ENCODE assay signal across 9 cellular contexts in genomic region chr5:170245436-170245835, GRCh38. TPM values are rescaled to one million over a fixed set of nuclear protein-coding genes. Genes with fewer than 3 reads are reported as not detected.
A peak's percentile ranks its signal among the peaks of the same experiment; 100 is the strongest.
DNase-seq lines count a peak whose midpoint lies in the region; ATAC-seq and TF ChIP-seq lines count a peak whose summit lies in the region.
"Not testable (repeated sequence)": the region's sequence is repeated elsewhere in the genome, so short reads cannot be mapped to it uniquely, and the experiment has no call there.
"Had no signal": no experiment of that assay in that cellular context is flagged by ENCODE, and none has a peak within 500 bp of the region (broad histone marks: within the 10 kb centered on the region; RNA-seq: fewer than 3 reads in every experiment).

No MANE protein-coding gene starts in this region.

- not testable (repeated sequence) for H3K27me3 Mint-ChIP-seq in GM23338 (ENCODE audit: insufficient read depth, low read depth, poor library complexity); activated naive CD8-positive, alpha-beta T cell treated with anti-CD3 and anti-CD28 coated beads, Interleukin-2, amount 10 ng/mL, durations not matched to agents 7 days and 5 days; stimulated activated naive CD8-positive, alpha-beta T cell treated with anti-CD3 and anti-CD28 coated beads, Interleukin-15, Interleukin-2, amounts not matched to agents 100 ng/mL and 50 ng/mL, for 24 hours

- H3K9me3 Mint-ChIP-seq in GM23338: peaks cover 14% of the 10 kb centered on the region; the same call in 2 of the 3 replicates
- not testable (repeated sequence) for H3K9me3 Mint-ChIP-seq in activated naive CD8-positive, alpha-beta T cell treated with anti-CD3 and anti-CD28 coated beads, Interleukin-2, amount 10 ng/mL, durations not matched to agents 7 days and 5 days; stimulated activated naive CD8-positive, alpha-beta T cell treated with anti-CD3 and anti-CD28 coated beads, Interleukin-15, Interleukin-2, amounts not matched to agents 100 ng/mL and 50 ng/mL, for 24 hours

- H4K8ac ChIP-seq in neuronal stem cell (ENCODE audit: low read depth, low read length): not testable (repeated sequence)

- not testable (repeated sequence) for H3F3A ChIP-seq in GM23338 (replicated peaks; ENCODE audit: low read depth)

- H2BK15ac ChIP-seq in neuronal stem cell (ENCODE audit: low read length): not testable (repeated sequence)

- peaks cover 14% of the 10 kb centered on the region for H3K4me1 Mint-ChIP-seq in GM23338
- peaks cover 11% of the 10 kb centered on the region for H3K4me1 Mint-ChIP-seq in activated naive CD8-positive, alpha-beta T cell treated with anti-CD3 and anti-CD28 coated beads, Interleukin-2, amount 10 ng/mL, durations not matched to agents 7 days and 5 days
- H3K4me1 Mint-ChIP-seq in stimulated activated naive CD8-positive, alpha-beta T cell treated with anti-CD3 and anti-CD28 coated beads, Interleukin-15, Interleukin-2, amounts not matched to agents 100 ng/mL and 50 ng/mL, for 24 hours (ENCODE audit: low read depth): peaks cover 13% of the 10 kb centered on the region

- not testable (repeated sequence) for DNase-seq in GM23338 (ENCODE audit: low spot score); activated naive CD8-positive, alpha-beta T cell treated with anti-CD3 and anti-CD28 coated beads, Interleukin-2, amount 10 ng/mL, durations not matched to agents 7 days and 5 days; neuronal stem cell (ENCODE audit: low spot score)

- H3K23ac ChIP-seq in neuronal stem cell (ENCODE audit: low read depth, low read length, poor library complexity): not testable (repeated sequence)

- not testable (repeated sequence) for H3K79me2 ChIP-seq in GM23338 (replicated peaks; ENCODE audit: insufficient read depth)

- H3K4me3 ChIP-seq in GM23338; neuronal stem cell (ENCODE audit: low read length in 2 of 2): not testable (repeated sequence)
- H3K4me3 ChIP-seq in HUES6 (ENCODE audit: low read depth, low read length) (peak overlapping the region; percentile 34; the same call in 1 of the 2 replicates), iPS-20b (ENCODE audit: low read length) (peak overlapping the region; percentile 43; the same call in 1 of the 2 replicates)

- H3K9me2 ChIP-seq in GM23338 (ENCODE audit: insufficient read depth): not testable (repeated sequence)

- H3K4me3 Mint-ChIP-seq in GM23338: 0 out of 3 replicates have a peak overlapping the region, but pooled peaks have one; percentile 16
- H3K4me3 Mint-ChIP-seq in activated naive CD8-positive, alpha-beta T cell treated with anti-CD3 and anti-CD28 coated beads, Interleukin-2, amount 10 ng/mL, durations not matched to agents 7 days and 5 days; stimulated activated naive CD8-positive, alpha-beta T cell treated with anti-CD3 and anti-CD28 coated beads, Interleukin-15, Interleukin-2, amounts not matched to agents 100 ng/mL and 50 ng/mL, for 24 hours: not testable (repeated sequence)

- H3K79me1 ChIP-seq in neuronal stem cell (ENCODE audit: low read depth, low read length): not testable (repeated sequence)

- ATAC-seq in GM23338; activated naive CD8-positive, alpha-beta T cell treated with anti-CD3 and anti-CD28 coated beads, Interleukin-2, amount 10 ng/mL, durations not matched to agents 7 days and 5 days (ENCODE audit: low read depth): not testable (repeated sequence)

- H3K36me3 Mint-ChIP-seq in GM23338 (ENCODE audit: low read depth): peaks cover 12% of the 10 kb centered on the region; the same call in 2 of the 3 replicates
- H3K36me3 Mint-ChIP-seq in activated naive CD8-positive, alpha-beta T cell treated with anti-CD3 and anti-CD28 coated beads, Interleukin-2, amount 10 ng/mL, durations not matched to agents 7 days and 5 days: peaks cover 50% of the 10 kb centered on the region
- peaks cover 51% of the 10 kb centered on the region for H3K36me3 Mint-ChIP-seq in stimulated activated naive CD8-positive, alpha-beta T cell treated with anti-CD3 and anti-CD28 coated beads, Interleukin-15, Interleukin-2, amounts not matched to agents 100 ng/mL and 50 ng/mL, for 24 hours (ENCODE audit: low read depth)

- not testable (repeated sequence) for H4K91ac ChIP-seq in neuronal stem cell (ENCODE audit: low read depth, low read length, poor library complexity)

- not testable (repeated sequence) for H2AK5ac ChIP-seq in neuronal stem cell (ENCODE audit: low read depth, low read length)

- H3K27ac Mint-ChIP-seq in GM23338: not testable (repeated sequence)
- H3K27ac Mint-ChIP-seq in activated naive CD8-positive, alpha-beta T cell treated with anti-CD3 and anti-CD28 coated beads, Interleukin-2, amount 10 ng/mL, durations not matched to agents 7 days and 5 days: peak overlapping the region; percentile 39
- peak overlapping the region; percentile 21 for H3K27ac Mint-ChIP-seq in stimulated activated naive CD8-positive, alpha-beta T cell treated with anti-CD3 and anti-CD28 coated beads, Interleukin-15, Interleukin-2, amounts not matched to agents 100 ng/mL and 50 ng/mL, for 24 hours

- H3K9ac ChIP-seq in HUES6 (ENCODE audit: low read length); iPS-20b (ENCODE audit: low read depth, low read length); neuronal stem cell (ENCODE audit: low read depth, low read length, poor library complexity): not testable (repeated sequence)

- H3K18ac ChIP-seq in neuronal stem cell (ENCODE audit: low read length): not testable (repeated sequence)

- H2BK5ac ChIP-seq in neuronal stem cell (ENCODE audit: low read length): not testable (repeated sequence)

- not testable (repeated sequence) for H4K20me1 ChIP-seq in GM23338 (replicated peaks; ENCODE audit: insufficient read depth)

- H3K4me2 ChIP-seq in GM23338: not testable (repeated sequence)
- H3K4me2 ChIP-seq in neuronal stem cell (ENCODE audit: insufficient read depth, low read length, poor library complexity, severe bottlenecking): peak overlapping the region; percentile 11

- not testable (repeated sequence) for TF ChIP-seq CTCF in GM23338 (conservative IDR thresholded peaks at IDR 0.05; ENCODE audit: low read depth in 2 of 2)

- no CpG with 5 or more reads among the region's 23 CpGs for WGBS in neuronal stem cell (ENCODE audit: extremely low coverage in 2 of 2, insufficient read length in 2 of 2, insufficient replicate concordance in 1 of 2), 2 donors

- H3K9me3 ChIP-seq in HUES6 (ENCODE audit: control insufficient read depth, insufficient read depth, low read depth, low read length); iPS-20b (ENCODE audit: insufficient read depth, low read depth, low read length); neuronal stem cell (replicated peaks in 1 of 2; ENCODE audit: control insufficient read depth in 2 of 2, insufficient read depth in 1 of 2, low read depth in 1 of 2, low read length in 2 of 2): not testable (repeated sequence)

- not testable (repeated sequence) for H3K4ac ChIP-seq in neuronal stem cell (ENCODE audit: low read length)

- not testable (repeated sequence) for H2BK120ac ChIP-seq in neuronal stem cell (ENCODE audit: low read depth, low read length)

- H2AFZ ChIP-seq in GM23338; neuronal stem cell (ENCODE audit: low read length): not testable (repeated sequence)

- not testable (repeated sequence) for H3K36me3 ChIP-seq in GM23338 (ENCODE audit: insufficient read depth); HUES6 (ENCODE audit: control insufficient read depth, insufficient read depth, low read length); iPS-20b (ENCODE audit: insufficient read depth, low read depth, low read length); neuronal stem cell (replicated peaks in 1 of 2; ENCODE audit: control insufficient read depth in 2 of 2, insufficient read depth in 2 of 2, low read length in 2 of 2)

- not testable (repeated sequence) for H2BK12ac ChIP-seq in neuronal stem cell (ENCODE audit: low read length)

- not testable (repeated sequence) for H3K14ac ChIP-seq in neuronal stem cell (ENCODE audit: low read length)

- not testable (repeated sequence) for H3K27ac ChIP-seq in GM23338 (ENCODE audit: low read depth); HUES6 (ENCODE audit: low read depth, low read length); iPS-20b (ENCODE audit: low read length); neuronal stem cell (replicated peaks; ENCODE audit: low read length)

- H3K27me3 ChIP-seq in GM23338 (ENCODE audit: insufficient read depth); HUES6 (ENCODE audit: control insufficient read depth, insufficient read depth, low read length); iPS-20b (ENCODE audit: insufficient read depth, low read length); neuronal stem cell (ENCODE audit: control insufficient read depth in 3 of 3, insufficient read depth in 3 of 3, low read depth in 1 of 3, low read length in 3 of 3): not testable (repeated sequence)

- POLR2A ChIA-PET in activated naive CD8-positive, alpha-beta T cell treated with anti-CD3 and anti-CD28 coated beads, Interleukin-2, amount 10 ng/mL, durations not matched to agents 7 days and 5 days (lab: Charles Lee): interaction anchor here (1.4 kb wide), 1 partner anchor 47 kb away, joined by 3 read pairs; no protein-coding TSS in a partner anchor

- not testable (repeated sequence) for H3K4me1 ChIP-seq in GM23338 (ENCODE audit: insufficient read depth); iPS-20b (ENCODE audit: insufficient read depth, low read length); neuronal stem cell (ENCODE audit: control insufficient read depth in 2 of 2, insufficient read depth in 1 of 2, low read depth in 1 of 2, low read length in 2 of 2)
- peaks cover 11% of the 10 kb centered on the region for H3K4me1 ChIP-seq in HUES6 (ENCODE audit: control insufficient read depth, insufficient read depth, low read length)

RNA-seq across cellular contexts. Expression of gene C5orf58, which starts 12.7 kb away (rescaled TPM):
- 1.0 TPM in 1 of 2 replicates, not detected in the other for total RNA-seq in GM23338 (2014; rRNA removed; shearing (Covaris generic))
- polyA plus RNA-seq in GM23338 (2016; fragmentation: Nextera tagmentation; extraction: Ambion mirVana): 9.1 and 10.8 TPM in 2 replicates
- total RNA-seq in activated naive CD8-positive, alpha-beta T cell treated with anti-CD3 and anti-CD28 coated beads, Interleukin-2, amount 10 ng/mL, durations not matched to agents 7 days and 5 days: not detected
- 0.24 TPM for polyA plus RNA-seq in neuronal stem cell (2013, experiment 1 of 2)
- 0.40 TPM for polyA plus RNA-seq in neuronal stem cell (2013, experiment 2 of 2)
- total RNA-seq: CD4-positive, CD25-positive, alpha-beta regulatory T cell; Daoy; IMR-90 had no signal
- polyA plus RNA-seq: IMR-90 had no signal

RNA-seq across cellular contexts. Expression of gene LCP2, which starts 52.1 kb away (rescaled TPM):
- 0.35 and 0.38 TPM in 2 replicates for total RNA-seq in GM23338 (2014; rRNA removed; shearing (Covaris generic))
- polyA plus RNA-seq in GM23338 (2016; fragmentation: Nextera tagmentation; extraction: Ambion mirVana): 0.26 and 0.77 TPM in 2 replicates
- 100 to 1,000 TPM; 444 to 452 TPM for total RNA-seq in activated naive CD8-positive, alpha-beta T cell treated with anti-CD3 and anti-CD28 coated beads, Interleukin-2, amount 10 ng/mL, durations not matched to agents 7 days and 5 days
- polyA plus RNA-seq in neuronal stem cell (2013, experiment 1 of 2): 0.01 TPM
- 0.04 TPM for polyA plus RNA-seq in neuronal stem cell (2013, experiment 2 of 2)
- total RNA-seq: Daoy, IMR-90 had no signal
- polyA plus RNA-seq: IMR-90 had no signal

Comparison
In these comparisons a context has a peak if more than half of its experiments do, and no peak if none do; other contexts are left out.
1. RNA of gene LCP2, which starts 52.1 kb away (total RNA-seq): 444 to 452 TPM in activated naive CD8-positive, alpha-beta T cell treated with anti-CD3 and anti-CD28 coated beads, Interleukin-2, amount 10 ng/mL, durations not matched to agents 7 days and 5 days; 0.35 to 0.38 TPM in GM23338; every median in the first group is over 100 times any median in the second.